Comparison of ENCODE assay signal across 9 cellular contexts in the genomic region with DNA sequence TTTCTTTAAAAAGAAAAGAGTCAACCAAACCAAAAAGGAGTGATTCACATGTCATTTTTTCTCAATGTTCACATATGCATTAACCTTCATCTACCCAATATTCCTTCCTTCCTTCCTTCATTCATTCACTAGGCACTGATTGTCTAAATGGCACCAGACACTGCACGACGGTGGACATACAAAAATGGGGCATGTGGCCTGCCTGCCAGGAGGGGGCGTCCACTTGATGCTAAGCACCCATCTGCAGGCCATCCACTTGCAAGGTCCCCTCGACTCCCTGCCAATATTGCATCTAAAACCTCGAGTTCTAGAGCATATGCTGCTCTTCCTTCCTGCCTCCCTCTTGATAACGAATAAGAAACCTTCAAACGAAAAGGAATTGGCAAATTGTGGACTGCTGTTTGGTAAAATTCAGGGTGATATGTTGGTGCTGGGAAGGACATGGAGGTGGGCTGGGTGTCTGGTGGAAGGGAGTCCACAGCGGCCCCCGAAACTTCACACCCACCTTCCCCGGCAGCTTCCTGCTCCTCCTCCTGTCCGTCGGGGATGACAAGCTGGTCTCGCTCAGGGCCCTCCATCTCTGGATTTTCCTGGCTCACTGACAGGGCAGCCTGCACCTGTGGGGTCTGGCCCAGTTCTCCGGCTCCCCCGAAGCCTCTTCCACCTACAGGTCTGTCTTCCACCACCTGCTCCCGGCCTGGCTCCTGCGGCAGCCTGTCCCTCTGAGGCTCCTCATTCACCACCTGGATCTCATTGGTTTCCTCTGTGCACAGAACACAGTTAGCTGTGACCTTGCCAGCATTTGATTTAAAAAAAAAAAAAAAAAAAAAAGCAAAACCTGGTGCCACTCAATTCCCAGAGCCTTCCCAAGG.
DNase-seq lines count a peak whose midpoint lies in the region; ATAC-seq, FAIRE-seq and TF ChIP-seq lines count a peak whose summit lies in the region.
"Had no signal": no experiment of that assay in that cellular context is flagged by ENCODE, and none has a peak within 500 bp of the region (broad histone marks: within the 10 kb centered on the region; RNA-seq: fewer than 3 reads in every experiment).

No MANE protein-coding gene starts in this region.

- H4K20me1 ChIP-seq in DND-41 (ENCODE audit: insufficient read depth, low read length) (no peaks in the 10 kb centered on the region), OCI-LY3 (ENCODE audit: insufficient read depth, low read length) (no peaks in the 10 kb centered on the region)

- H3K27me3 Mint-ChIP-seq in CD4-positive, alpha-beta memory T cell, result no peaks in the 10 kb centered on the region

- no peaks in the 10 kb centered on the region for H3K4me1 Mint-ChIP-seq in CD4-positive, alpha-beta memory T cell

- FAIRE-seq in urothelium cell line (lab: Jason Lieb, UNC), result no peak

- DNase-seq in DND-41 (no peak), HK-2 (ENCODE audit: unreplicated experiment) (peak; percentile 25), fibroblast of pulmonary artery (ENCODE audit: low read depth) (peak; percentile 49), urothelium cell line (ENCODE audit: low spot score) (peak; percentile 58)
- DNase-seq in CD4-positive, alpha-beta memory T cell, result no peak

- H3K36me3 ChIP-seq in DND-41 (ENCODE audit: insufficient read depth, low read length) (no peaks in the 10 kb centered on the region), OCI-LY3 (replicated peaks; ENCODE audit: low read depth, low read length) (peaks cover 3% of the 10 kb centered on the region)
- no peaks in the 10 kb centered on the region for H3K36me3 ChIP-seq in CD4-positive, alpha-beta memory T cell (ENCODE audit: insufficient read depth, low read length)

- H3K4me3 ChIP-seq in DND-41 (ENCODE audit: low read depth in 1 of 2, low read length in 2 of 2), result no peak overlapping the region
- no peak overlapping the region for H3K4me3 ChIP-seq in OCI-LY3 (ENCODE audit: low read length)
- no peak overlapping the region for H3K4me3 ChIP-seq in fibroblast of pulmonary artery (replicated peaks; ENCODE audit: low read depth, low read length)
- H3K4me3 ChIP-seq in CD4-positive, alpha-beta memory T cell (ENCODE audit: low read length in 2 of 2), result no peak overlapping the region
- H3K4me3 ChIP-seq: SK-N-MC had no signal

- peaks cover 0 to 45% (median 8%) of the 10 kb centered on the region in 8 donors for H3K9me3 Mint-ChIP-seq in CD4-positive, alpha-beta memory T cell

- H3K9ac ChIP-seq in DND-41 (ENCODE audit: low read depth, low read length) (no peak overlapping the region), OCI-LY3 (ENCODE audit: low read length) (no peak overlapping the region)

- intact Hi-C loops in CD4-positive, alpha-beta memory T cell (cut with micrococcal nuclease), result no loop called here

- H3K27me3 ChIP-seq in DND-41 (ENCODE audit: insufficient read depth, low read length, poor library complexity) (no peaks in the 10 kb centered on the region), OCI-LY3 (ENCODE audit: low read depth, low read length) (no peaks in the 10 kb centered on the region)
- no peaks in the 10 kb centered on the region for H3K27me3 ChIP-seq in CD4-positive, alpha-beta memory T cell (ENCODE audit: insufficient read depth, low read length)

- ATAC-seq in DND-41 (ENCODE audit: insufficient read depth, low read depth) (0 out of 3 replicates have a peak, but pooled peaks have one; percentile 47), HG02610 (IDR thresholded peaks at IDR 0.05; ENCODE audit: unreplicated experiment) (no peak), HG03139 (IDR thresholded peaks at IDR 0.05; ENCODE audit: unreplicated experiment) (no peak)

- H3K27ac ChIP-seq in DND-41 (ENCODE audit: low read length) (no peak overlapping the region), OCI-LY3 (ENCODE audit: low read length) (no peak overlapping the region)
- no peak overlapping the region for H3K27ac ChIP-seq in CD4-positive, alpha-beta memory T cell (ENCODE audit: low read depth, low read length)
- H3K27ac ChIP-seq: SK-N-MC had no signal

- POLR2A ChIA-PET in CD4-positive, alpha-beta memory T cell (lab: Charles Lee; ENCODE audit: partially characterized antibody), result no interaction called here

- H3K79me2 ChIP-seq in DND-41 (ENCODE audit: insufficient read depth, low read length) (no peaks in the 10 kb centered on the region), OCI-LY3 (ENCODE audit: low read length) (no peaks in the 10 kb centered on the region)

- CTCF ChIA-PET in CD4-positive, alpha-beta memory T cell (lab: Charles Lee; ENCODE audit: partially characterized antibody), result no interaction called here

- H3K9me3 ChIP-seq in DND-41 (ENCODE audit: insufficient read depth, low read length, severe bottlenecking) (no peaks in the 10 kb centered on the region), OCI-LY3 (ENCODE audit: insufficient read depth, low read length) (no peaks in the 10 kb centered on the region)
- H3K9me3 ChIP-seq in CD4-positive, alpha-beta memory T cell (ENCODE audit: control insufficient read depth in 1 of 2, low read length in 2 of 2), result no peaks in the 10 kb centered on the region

- peaks cover 0 to 2% of the 10 kb centered on the region in 2 donors for H3K36me3 Mint-ChIP-seq in CD4-positive, alpha-beta memory T cell

- H3K27ac Mint-ChIP-seq in CD4-positive, alpha-beta memory T cell, result no peak overlapping the region

- peak; percentile 40 for TF ChIP-seq CTCF in DND-41 (IDR thresholded peaks at IDR 0.05; ENCODE audit: borderline replicate concordance, extremely low read depth, low read length, poor library complexity, severe bottlenecking)
- peak; percentile 72 for TF ChIP-seq CTCF in OCI-LY3 (IDR thresholded peaks at IDR 0.05; ENCODE audit: low read depth, low read length)
- peak; percentile 53 for TF ChIP-seq CTCF in fibroblast of pulmonary artery (IDR thresholded peaks at IDR 0.05; ENCODE audit: low read length, missing control alignments)

- H3K4me3 Mint-ChIP-seq in CD4-positive, alpha-beta memory T cell, result no peak overlapping the region

- H3K4me1 ChIP-seq in DND-41 (ENCODE audit: insufficient read depth, low read length) (no peaks in the 10 kb centered on the region), OCI-LY3 (ENCODE audit: low read length) (no peaks in the 10 kb centered on the region)
- H3K4me1 ChIP-seq in CD4-positive, alpha-beta memory T cell (ENCODE audit: insufficient read depth, low read length), result no peaks in the 10 kb centered on the region

- no peak overlapping the region for H3K4me2 ChIP-seq in DND-41 (ENCODE audit: insufficient read depth, low read length)
- no peak overlapping the region for H3K4me2 ChIP-seq in OCI-LY3 (ENCODE audit: low read length)

- no peak overlapping the region for H2AFZ ChIP-seq in DND-41 (ENCODE audit: low read depth, low read length)
- H2AFZ ChIP-seq in OCI-LY3 (ENCODE audit: low read depth, low read length), result no peak overlapping the region

Comparison
In these comparisons a context has a peak if more than half of its experiments do, and no peak if none do; other contexts are left out.
1. DNase-seq: peak in HK-2 (single experiment), fibroblast of pulmonary artery (single experiment) and urothelium cell line (single experiment); none in DND-41 (single experiment) and CD4-positive, alpha-beta memory T cell (0 of 5).
2. Peak in every context shown above with its lines, with median percentiles within 50 percentile points of each other: CTCF ChIP-seq.